In genomic region chr5:6822068-6822467, GRCh38 we compare ENCODE assay signal across 19 cellular contexts.
DNase-seq lines count a peak whose midpoint lies in the region; ATAC-seq, FAIRE-seq and TF ChIP-seq lines count a peak whose summit lies in the region.
"Had no signal": no experiment of that assay in that cellular context is flagged by ENCODE, and none has a peak within 500 bp of the region (broad histone marks: within the 10 kb centered on the region; RNA-seq: fewer than 3 reads in every experiment).

No MANE protein-coding gene starts in this region.

- no peak overlapping the region for H2BK20ac ChIP-seq in H1 (ENCODE audit: low read length)

- FAIRE-seq in HepG2 (lab: Jason Lieb, UNC): no peak
- FAIRE-seq in H1 (lab: Jason Lieb, UNC): no peak
- no peak for FAIRE-seq in kidney (lab: Jason Lieb, UNC)
- FAIRE-seq: A549 had no signal

- no peak overlapping the region for H2BK120ac ChIP-seq in H1 (replicated peaks; ENCODE audit: low read depth, low read length)

- H2AK5ac ChIP-seq in H1 (ENCODE audit: low read depth, low read length): no peak overlapping the region

- peaks cover 4 to 10% (median 7%) of the 10 kb centered on the region in 3 donors for H3K27me3 Mint-ChIP-seq in immature natural killer cell (ENCODE audit: low read depth in 3 of 3)

- peak; percentile 36 for ATAC-seq in HepG2
- ATAC-seq in right lobe of liver: no peak
- ATAC-seq: A549 had no signal

- no peaks in the 10 kb centered on the region for H3K79me1 ChIP-seq in H1 (ENCODE audit: low read depth, low read length)

- intact Hi-C loops in HepG2 (cut with micrococcal nuclease; ENCODE audit: unreplicated experiment) (no loop called here), right lobe of liver (cut with DNase I) (no loop called here), kidney (cut with DNase I) (no loop called here), PC-9 (cut with micrococcal nuclease; ENCODE audit: unreplicated experiment) (loop anchor here (5.0 kb wide), 3 partner anchors 55 to 860 kb away; no protein-coding TSS in a partner anchor)

- in situ Hi-C loops in HepG2 (cut with HindIII; ENCODE audit: extremely low pct_ligation_motif_present, low pct_unique_long_range_greater_than_20kb): loop anchor here (25.0 kb wide), 2 partner anchors 565 to 765 kb away; partner anchors contain the start of gene ADCY2

- H3K9me3 Mint-ChIP-seq in immature natural killer cell: peaks cover 6 to 31% (median 18%) of the 10 kb centered on the region in 6 donors
- H3K9me3 Mint-ChIP-seq: H9 had no signal

- peaks cover 6 to 7% (median 7%) of the 10 kb centered on the region in 3 donors for H3K36me3 Mint-ChIP-seq in immature natural killer cell
- H3K36me3 Mint-ChIP-seq: CD4-positive, CD25-positive, alpha-beta regulatory T cell had no signal

- H3K27me3 ChIP-seq in HepG2 (ENCODE audit: control insufficient read depth in 1 of 2, insufficient read depth in 2 of 2, low read length in 2 of 2): peaks cover 0 to 9% of the 10 kb centered on the region in 2 experiments; a peak in 1 of 5 replicates
- H3K27me3 ChIP-seq in right lobe of liver: no peaks in the 10 kb centered on the region
- H3K27me3 ChIP-seq in H1 (replicated peaks in 1 of 4; ENCODE audit: control insufficient read depth in 3 of 4, extremely low read depth in 1 of 4, insufficient read depth in 3 of 4, low read length in 3 of 4): no peaks in the 10 kb centered on the region
- peaks cover 91% of the 10 kb centered on the region for H3K27me3 ChIP-seq in PC-9 (ENCODE audit: insufficient read depth, low read depth)
- H3K27me3 ChIP-seq: BE2C, Peyer's patch, SJCRH30 had no signal

- TF ChIP-seq CTCF in HepG2 (CRISPR knock-in tag; IDR thresholded peaks at IDR 0.05) (no peak), right lobe of liver (IDR thresholded peaks at IDR 0.05) (no peak), H1 (IDR thresholded peaks at IDR 0.05; ENCODE audit: control extremely low read depth in 1 of 3, insufficient read depth in 1 of 3, low read depth in 1 of 3, low read length in 3 of 3) (no peak), kidney (IDR thresholded peaks at IDR 0.05; ENCODE audit: borderline replicate concordance, extremely low read depth, insufficient read depth) (no peak), PC-9 (conservative IDR thresholded peaks at IDR 0.05) (no peak)

- no peaks in the 10 kb centered on the region for H3K23me2 ChIP-seq in H1 (ENCODE audit: low read depth, low read length)

- H2AFZ ChIP-seq in HepG2 (ENCODE audit: low read length): no peak overlapping the region
- no peak overlapping the region for H2AFZ ChIP-seq in H1 (ENCODE audit: low read length)
- H2AFZ ChIP-seq in PC-9: no peak overlapping the region

- no peak overlapping the region for H2BK12ac ChIP-seq in H1 (ENCODE audit: low read depth, low read length)

- H2BK5ac ChIP-seq in H1 (ENCODE audit: low read depth, low read length): no peak overlapping the region

- H3K9me2 ChIP-seq in PC-9 (ENCODE audit: insufficient read depth): no peaks in the 10 kb centered on the region

- H3K4me3 Mint-ChIP-seq in immature natural killer cell: no peak overlapping the region
- H3K4me3 Mint-ChIP-seq: H9, HFFc6 had no signal

- H3K4me1 ChIP-seq in HepG2 (ENCODE audit: insufficient read depth, low read length): no peaks in the 10 kb centered on the region
- no peaks in the 10 kb centered on the region for H3K4me1 ChIP-seq in right lobe of liver
- no peaks in the 10 kb centered on the region; a peak in 1 of 7 replicates for H3K4me1 ChIP-seq in H1 (replicated peaks in 1 of 4; ENCODE audit: control insufficient read depth in 3 of 4, insufficient read depth in 4 of 4, low read length in 3 of 4)
- no peaks in the 10 kb centered on the region for H3K4me1 ChIP-seq in kidney (ENCODE audit: control insufficient read depth in 1 of 2, insufficient read depth in 1 of 2, low read depth in 1 of 2, low read length in 2 of 2)
- H3K4me1 ChIP-seq in PC-9 (replicated peaks; ENCODE audit: insufficient read depth): no peaks in the 10 kb centered on the region
- H3K4me1 ChIP-seq: A549, BE2C, Peyer's patch, SJCRH30 had no signal

- H3K4ac ChIP-seq in H1 (replicated peaks; ENCODE audit: insufficient read length, low read depth, low read length): no peak overlapping the region

- no peaks in the 10 kb centered on the region for H3F3A ChIP-seq in PC-9 (ENCODE audit: insufficient read depth, low read depth)

- no peak overlapping the region for H2BK15ac ChIP-seq in H1 (ENCODE audit: low read length)

- POLR2A ChIA-PET in HepG2 (lab: Yijun Ruan, JAX) (no interaction called here), H1 (lab: Charles Lee; ENCODE audit: partially characterized antibody) (no interaction called here), PC-9 (lab: Charles Lee; ENCODE audit: unreplicated experiment) (no interaction called here)

- no peak overlapping the region for H4K5ac ChIP-seq in H1 (ENCODE audit: insufficient read length, low read depth, low read length)

- CTCF ChIA-PET in HepG2 (lab: Yijun Ruan, JAX; ENCODE audit: low intra/inter-chr PET ratio, low total read pairs): no interaction called here
- CTCF ChIA-PET in H1 (lab: Charles Lee; ENCODE audit: partially characterized antibody): interaction anchor here (0.7 to 11.3 kb wide), 21 partner anchors 9 to 1065 kb away, joined by 3 to 97 read pairs (median 3); no protein-coding TSS in a partner anchor
- CTCF ChIA-PET in PC-9 (lab: Charles Lee): no interaction called here

- H3K27ac Mint-ChIP-seq in immature natural killer cell: no peak overlapping the region
- H3K27ac Mint-ChIP-seq: CD4-positive, CD25-positive, alpha-beta regulatory T cell; H9; HFFc6 had no signal

- H3K9ac ChIP-seq in HepG2 (ENCODE audit: insufficient read depth, low read depth, low read length) (no peak overlapping the region), H1 (replicated peaks in 1 of 4; ENCODE audit: extremely low read depth in 1 of 4, low read depth in 3 of 4, low read length in 3 of 4) (no peak overlapping the region), kidney (ENCODE audit: low read length in 2 of 2) (no peak overlapping the region)

- H3K36me3 ChIP-seq in HepG2 (replicated peaks in 1 of 2; ENCODE audit: control insufficient read depth in 1 of 2, insufficient read depth in 2 of 2, low read length in 2 of 2) (no peaks in the 10 kb centered on the region), right lobe of liver (no peaks in the 10 kb centered on the region), H1 (ENCODE audit: control insufficient read depth in 2 of 4, insufficient read depth in 4 of 4, low read length in 3 of 4) (no peaks in the 10 kb centered on the region), kidney (ENCODE audit: control insufficient read depth in 1 of 2, insufficient read depth in 2 of 2, low read length in 2 of 2) (no peaks in the 10 kb centered on the region), PC-9 (ENCODE audit: low read depth) (no peaks in the 10 kb centered on the region)
- H3K36me3 ChIP-seq: BE2C, Peyer's patch, SJCRH30 had no signal

- no peak for TF ChIP-seq EP300 in HepG2 (IDR thresholded peaks at IDR 0.05; ENCODE audit: low read depth in 2 of 2, low read length in 2 of 2)
- TF ChIP-seq EP300 in HepG2 (CRISPR knock-in tag; IDR thresholded peaks at IDR 0.05; ENCODE audit: borderline replicate concordance): no peak
- TF ChIP-seq EP300 in H1 (IDR thresholded peaks at IDR 0.05; ENCODE audit: borderline replicate concordance in 1 of 2, low read depth in 2 of 2, low read length in 2 of 2): no peak

- no peaks in the 10 kb centered on the region for H4K20me1 ChIP-seq in HepG2 (ENCODE audit: insufficient read depth, low read length)
- H4K20me1 ChIP-seq in H1 (replicated peaks in 1 of 2; ENCODE audit: control insufficient read depth in 1 of 2, insufficient read depth in 2 of 2, low read length in 2 of 2): no peaks in the 10 kb centered on the region
- no peaks in the 10 kb centered on the region; the same call in 1 of the 2 replicates for H4K20me1 ChIP-seq in PC-9 (ENCODE audit: insufficient read depth)

- H3K4me1 Mint-ChIP-seq in immature natural killer cell: peaks cover 0 to under 1% of the 10 kb centered on the region in 2 donors

- WGBS in HepG2 (ENCODE audit: low lambda C conversion rate): 65% methylated on average over 8 of the region's 8 CpGs
- WGBS in right lobe of liver (ENCODE audit: insufficient coverage, low coverage, low lambda C conversion rate, missing lambda C conversion rate): 65% methylated on average over 7 of the region's 8 CpGs
- 97% methylated on average over 8 of the region's 8 CpGs; no CpG with 5 or more reads in 1 of the 2 experiments for WGBS in H1 (ENCODE audit: extremely low coverage in 1 of 2, insufficient coverage in 1 of 2, insufficient read length in 1 of 2, insufficient replicate concordance in 2 of 2, low coverage in 1 of 2, low lambda C conversion rate in 2 of 2, missing lambda C conversion rate in 1 of 2), 2 experiments

- no peak overlapping the region for H3K14ac ChIP-seq in H1 (ENCODE audit: insufficient read length)

- H4K91ac ChIP-seq in H1 (replicated peaks; ENCODE audit: insufficient read length, low read length): peak overlapping the region; percentile 20

- DNase-seq in HepG2 (ENCODE audit: low spot score) (no peak), right lobe of liver (no peak), RPMI7951 (ENCODE audit: low read depth) (peak; percentile 52), H1 (ENCODE audit: low read depth in 1 of 2, low spot score in 2 of 2) (no peak), kidney (no peak), PC-9 (no peak), immature natural killer cell (no peak)
- DNase-seq: BE2C; CD4-positive, CD25-positive, alpha-beta regulatory T cell; H9; HFFc6; KG1; NCI-H1092; NCI-H1436; NCI-H187 treated with DMSO at 0.1 percent for 48 hours; NK-92 treated with Interleukin-12 subunit alpha and Interleukin-12 subunit beta, amount 100 ng/mL, for 24 hours; Peyer's patch; SJCRH30 had no signal

- no peak overlapping the region for H3K4me2 ChIP-seq in HepG2 (ENCODE audit: low read depth, low read length)
- no peak overlapping the region for H3K4me2 ChIP-seq in H1 (ENCODE audit: insufficient read depth in 1 of 2, low read depth in 2 of 2, low read length in 2 of 2)
- no peak overlapping the region for H3K4me2 ChIP-seq in PC-9
- H3K4me2 ChIP-seq: A549 had no signal

- TF ChIP-seq RAD21 in HepG2 (CRISPR knock-in tag; IDR thresholded peaks at IDR 0.05) (no peak), H1 (IDR thresholded peaks at IDR 0.05 in 1 of 2, conservative IDR thresholded peaks at IDR 0.05 in 1 of 2; ENCODE audit: low read depth in 2 of 2, low read length in 2 of 2) (no peak)

- H3K56ac ChIP-seq in H1 (replicated peaks; ENCODE audit: insufficient read length, low read depth, low read length): no peak overlapping the region

- H3K79me2 ChIP-seq in HepG2 (ENCODE audit: insufficient read depth, low read length): no peaks in the 10 kb centered on the region
- no peaks in the 10 kb centered on the region for H3K79me2 ChIP-seq in H1 (ENCODE audit: control insufficient read depth in 1 of 2, insufficient read depth in 2 of 2, low read length in 2 of 2)
- no peaks in the 10 kb centered on the region for H3K79me2 ChIP-seq in PC-9 (ENCODE audit: low read depth)

- BruUV-seq in HepG2 (replicated peaks; lab: Mats Ljungman, UMichigan): no TSS peak
- no TSS peak for BruUV-seq in PC-9 (replicated peaks; lab: Mats Ljungman, UMichigan)

- H4K8ac ChIP-seq in H1 (ENCODE audit: extremely low read depth, insufficient read depth, low read length): no peak overlapping the region

- TF ChIP-seq POLR2A in HepG2 (IDR thresholded peaks at IDR 0.05; ENCODE audit: insufficient read depth in 1 of 2, low read depth in 2 of 2, low read length in 2 of 2): no peak
- no peak for TF ChIP-seq POLR2A in right lobe of liver (IDR thresholded peaks at IDR 0.05)
- no peak for TF ChIP-seq POLR2A in H1 (IDR thresholded peaks at IDR 0.05; ENCODE audit: control extremely low read depth in 1 of 2, low read depth in 2 of 2, low read length in 2 of 2)

- H3K23ac ChIP-seq in H1 (ENCODE audit: insufficient read length): no peak overlapping the region

- no peak overlapping the region for H3K27ac ChIP-seq in HepG2 (ENCODE audit: extremely low read length, insufficient read depth, low read length)
- no peak overlapping the region for H3K27ac ChIP-seq in right lobe of liver
- H3K27ac ChIP-seq in H1 (ENCODE audit: low read depth, low read length): no peak overlapping the region
- no peak overlapping the region for H3K27ac ChIP-seq in kidney (ENCODE audit: low read depth in 2 of 2, low read length in 2 of 2)
- H3K27ac ChIP-seq in PC-9: no peak overlapping the region
- H3K27ac ChIP-seq: A549, Peyer's patch, SJCRH30 had no signal

- no peak overlapping the region for H3K18ac ChIP-seq in H1 (ENCODE audit: extremely low read depth, low read length)

- H3K9me3 ChIP-seq in HepG2 (ENCODE audit: low read length) (peaks cover 8% of the 10 kb centered on the region; the same call in 1 of the 2 replicates), right lobe of liver (peaks cover 0 to 4% (median 0%) of the 10 kb centered on the region in 4 donors), H1 (ENCODE audit: insufficient read depth in 2 of 2, low read depth in 1 of 2, low read length in 1 of 2) (no peaks in the 10 kb centered on the region), kidney (ENCODE audit: control insufficient read depth in 1 of 2, low read length in 2 of 2) (peaks cover 0 to 5% of the 10 kb centered on the region in 2 donors), PC-9 (ENCODE audit: insufficient read depth, low read depth) (peaks cover 15% of the 10 kb centered on the region)
- H3K9me3 ChIP-seq: BE2C, SJCRH30 had no signal

- H3K4me3 ChIP-seq in HepG2 (replicated peaks in 1 of 3; ENCODE audit: insufficient read depth in 1 of 3, low read depth in 2 of 3, low read length in 3 of 3): no peak overlapping the region
- no peak overlapping the region for H3K4me3 ChIP-seq in right lobe of liver
- no peak overlapping the region for H3K4me3 ChIP-seq in H1 (ENCODE audit: extremely low read depth in 1 of 4, insufficient read depth in 2 of 4, low read depth in 3 of 4, low read length in 4 of 4)
- no peak overlapping the region for H3K4me3 ChIP-seq in kidney (ENCODE audit: low read length in 2 of 2)
- no peak overlapping the region for H3K4me3 ChIP-seq in PC-9
- H3K4me3 ChIP-seq: A549, Peyer's patch, SJCRH30 had no signal
